1 cellular context compared by ENCODE assay signal in the genomic region with DNA sequence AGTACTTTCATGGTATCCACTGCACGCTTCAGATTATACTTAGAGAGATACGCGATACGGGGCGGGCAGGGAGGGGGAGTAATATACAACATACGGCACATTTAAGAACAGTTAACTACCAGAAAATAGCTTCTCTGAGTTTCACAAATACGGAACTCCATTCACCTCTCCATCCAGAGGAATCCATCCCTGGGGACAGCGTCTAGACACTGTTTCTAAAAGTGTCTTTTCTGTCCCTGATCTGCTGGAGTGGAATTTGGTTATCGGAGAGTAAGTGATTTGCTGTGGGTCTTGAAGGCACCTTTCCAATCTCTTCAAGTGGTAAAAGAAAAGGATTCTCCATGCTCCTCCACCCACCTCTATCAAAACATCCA.
TF ChIP-seq lines count a peak whose summit lies in the region.

No MANE protein-coding gene starts in this region.

TF ChIP-seq in IMR-90, 13 proteins besides CTCF, POLR2A, EP300 and RAD21 (continued from another document):
- TF ChIP-seq, protein P1, sequence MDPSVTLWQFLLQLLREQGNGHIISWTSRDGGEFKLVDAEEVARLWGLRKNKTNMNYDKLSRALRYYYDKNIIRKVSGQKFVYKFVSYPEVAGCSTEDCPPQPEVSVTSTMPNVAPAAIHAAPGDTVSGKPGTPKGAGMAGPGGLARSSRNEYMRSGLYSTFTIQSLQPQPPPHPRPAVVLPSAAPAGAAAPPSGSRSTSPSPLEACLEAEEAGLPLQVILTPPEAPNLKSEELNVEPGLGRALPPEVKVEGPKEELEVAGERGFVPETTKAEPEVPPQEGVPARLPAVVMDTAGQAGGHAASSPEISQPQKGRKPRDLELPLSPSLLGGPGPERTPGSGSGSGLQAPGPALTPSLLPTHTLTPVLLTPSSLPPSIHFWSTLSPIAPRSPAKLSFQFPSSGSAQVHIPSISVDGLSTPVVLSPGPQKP (IDR thresholded peaks at IDR 0.05; ENCODE audit: borderline replicate concordance, low read depth, low read length) = no peak
- TF ChIP-seq BHLHE40 (IDR thresholded peaks at IDR 0.05; ENCODE audit: low read depth, low read length) = no peak
- no peak for TF ChIP-seq NFE2L2 (IDR thresholded peaks at IDR 0.05; ENCODE audit: low read depth, low read length)
- TF ChIP-seq RFX5 (IDR thresholded peaks at IDR 0.05; ENCODE audit: low read depth, low read length) = no peak
- TF ChIP-seq SMC3 (IDR thresholded peaks at IDR 0.05; ENCODE audit: low read depth, low read length) = no peak
